ENCODE assay signal across 1 cellular context in the genomic region with DNA sequence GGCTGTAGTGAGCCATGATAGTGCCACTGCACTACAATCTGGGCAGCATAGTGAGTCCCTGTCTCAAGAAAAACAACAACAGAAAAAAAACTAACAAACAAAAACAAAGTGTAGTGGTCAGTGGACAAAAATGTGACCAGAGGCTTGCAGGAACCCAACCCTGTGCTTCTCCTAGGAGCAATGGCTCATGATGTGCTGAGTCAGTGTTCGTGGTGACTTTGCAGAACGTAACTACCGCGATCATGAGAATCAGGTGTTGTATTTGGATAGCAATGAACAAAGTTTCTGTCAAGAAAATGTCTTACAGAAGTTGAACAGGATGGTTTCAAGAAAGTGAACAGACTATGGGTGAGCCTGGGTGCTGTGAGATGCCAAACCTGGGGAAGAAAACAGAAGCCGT.
TF ChIP-seq lines count a peak whose summit lies in the region.

No MANE protein-coding gene starts in this region.

TF ChIP-seq in K562, 482 proteins besides CTCF, POLR2A, EP300 and RAD21 (continued from another document):
- TF ChIP-seq FOXA3 (CRISPR knock-in tag; conservative IDR thresholded peaks at IDR 0.05 in 1 of 2, IDR thresholded peaks at IDR 0.05 in 1 of 2) (no peak), ZNF316 (IDR thresholded peaks at IDR 0.05) (peak; percentile 90), MCM3 (IDR thresholded peaks at IDR 0.05) (no peak), CHD1 (IDR thresholded peaks at IDR 0.05; ENCODE audit: low read length) (no peak), IRF2 (CRISPR knock-in tag; IDR thresholded peaks at IDR 0.05) (no peak), CEBPG (CRISPR knock-in tag; IDR thresholded peaks at IDR 0.05) (no peak), CEBPG (tag; conservative IDR thresholded peaks at IDR 0.05 in 1 of 2, IDR thresholded peaks at IDR 0.05 in 1 of 2) (no peak)
- TF ChIP-seq, protein P1, sequence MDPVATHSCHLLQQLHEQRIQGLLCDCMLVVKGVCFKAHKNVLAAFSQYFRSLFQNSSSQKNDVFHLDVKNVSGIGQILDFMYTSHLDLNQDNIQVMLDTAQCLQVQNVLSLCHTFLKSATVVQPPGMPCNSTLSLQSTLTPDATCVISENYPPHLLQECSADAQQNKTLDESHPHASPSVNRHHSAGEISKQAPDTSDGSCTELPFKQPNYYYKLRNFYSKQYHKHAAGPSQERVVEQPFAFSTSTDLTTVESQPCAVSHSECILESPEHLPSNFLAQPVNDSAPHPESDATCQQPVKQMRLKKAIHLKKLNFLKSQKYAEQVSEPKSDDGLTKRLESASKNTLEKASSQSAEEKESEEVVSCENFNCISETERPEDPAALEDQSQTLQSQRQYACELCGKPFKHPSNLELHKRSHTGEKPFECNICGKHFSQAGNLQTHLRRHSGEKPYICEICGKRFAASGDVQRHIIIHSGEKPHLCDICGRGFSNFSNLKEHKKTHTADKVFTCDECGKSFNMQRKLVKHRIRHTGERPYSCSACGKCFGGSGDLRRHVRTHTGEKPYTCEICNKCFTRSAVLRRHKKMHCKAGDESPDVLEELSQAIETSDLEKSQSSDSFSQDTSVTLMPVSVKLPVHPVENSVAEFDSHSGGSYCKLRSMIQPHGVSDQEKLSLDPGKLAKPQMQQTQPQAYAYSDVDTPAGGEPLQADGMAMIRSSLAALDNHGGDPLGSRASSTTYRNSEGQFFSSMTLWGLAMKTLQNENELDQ (CRISPR knock-in tag; IDR thresholded peaks at IDR 0.05; ENCODE audit: borderline replicate concordance), result no peak
